Comparison of ENCODE assay signal across 18 cellular contexts in the genomic region with DNA sequence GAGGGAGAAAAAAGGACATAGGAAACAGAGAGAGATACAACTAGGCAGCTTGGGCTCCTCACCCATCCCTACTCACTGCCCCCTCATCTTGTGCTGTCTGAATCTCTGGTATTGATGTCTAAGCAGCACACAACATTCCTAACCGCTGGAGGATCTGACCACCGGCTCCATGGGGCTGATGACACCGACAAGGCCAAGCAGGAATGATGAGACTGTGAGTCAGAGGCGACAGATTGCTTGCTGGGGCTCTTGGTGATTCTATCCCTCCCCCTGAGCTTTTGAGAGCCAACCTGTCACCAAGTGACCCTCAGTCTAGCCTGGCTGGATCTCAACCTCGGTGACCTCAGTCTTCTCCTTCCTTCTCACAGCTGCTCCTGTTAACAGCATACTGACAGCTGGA. TPM values are rescaled to one million over a fixed set of nuclear protein-coding genes. Genes with fewer than 3 reads are reported as not detected.
DNase-seq lines count a peak whose midpoint lies in the region; ATAC-seq and TF ChIP-seq lines count a peak whose summit lies in the region.
"Had no signal": no experiment of that assay in that cellular context is flagged by ENCODE, and none has a peak within 500 bp of the region (broad histone marks: within the 10 kb centered on the region; RNA-seq: fewer than 3 reads in every experiment).

No MANE protein-coding gene starts in this region.

- H3K4me3 ChIP-seq in MG63 (no peak overlapping the region), cardiac fibroblast (replicated peaks in 1 of 2; ENCODE audit: low read depth in 2 of 2, low read length in 2 of 2) (no peak overlapping the region), mesendoderm (ENCODE audit: low read length) (no peak overlapping the region), colonic mucosa (no peak overlapping the region)

- no peak overlapping the region for H4K8ac ChIP-seq in mesendoderm (ENCODE audit: low read depth, low read length)

- H3K4ac ChIP-seq in mesendoderm (ENCODE audit: low read depth, low read length): no peak overlapping the region

- H3K4me1 ChIP-seq in mesendoderm (ENCODE audit: control insufficient read depth, low read depth, low read length): no peaks in the 10 kb centered on the region
- no peaks in the 10 kb centered on the region for H3K4me1 ChIP-seq in colonic mucosa

- H3K4me2 ChIP-seq in mesendoderm (ENCODE audit: low read length): no peak overlapping the region

- H3K36me3 ChIP-seq in MG63 (no peaks in the 10 kb centered on the region), mesendoderm (ENCODE audit: control insufficient read depth, insufficient read depth, low read length) (no peaks in the 10 kb centered on the region), colonic mucosa (no peaks in the 10 kb centered on the region)

- no peak overlapping the region for H3K56ac ChIP-seq in mesendoderm (ENCODE audit: low read length)

- H2BK5ac ChIP-seq in mesendoderm (ENCODE audit: low read length): no peak overlapping the region

- no CpG with 5 or more reads among the region's 5 CpGs for WGBS in mesendoderm (ENCODE audit: extremely low coverage, insufficient coverage, low lambda C conversion rate)

- peak; percentile 76 for DNase-seq in Daoy (ENCODE audit: low read depth)
- DNase-seq in MG63: peak; percentile 82
- peak; percentile 29 to 79 for DNase-seq in cardiac fibroblast (ENCODE audit: low read depth in 2 of 2)
- peak; percentile 88 for DNase-seq in mesendoderm
- no peak for DNase-seq in NCI-H345 (lab: John Stamatoyannopoulos, UW)
- no peak for DNase-seq in SIG-M5 treated with dmso at 0.1 percent for 504 hours (lab: John Stamatoyannopoulos, UW; ENCODE audit: unreplicated experiment)
- DNase-seq in colonic mucosa: no peak
- DNase-seq: CD4-positive, CD25-positive, alpha-beta regulatory T cell; erythroblast; GF-D8; KBM-7; NCI-H1694; NK-92 treated with Interleukin-12 subunit alpha and Interleukin-12 subunit beta, amount 100 ng/mL, for 24 hours; retina; stimulated activated CD4-positive, alpha-beta T cell treated with anti-CD3 and anti-CD28 coated beads, Interleukin-4, amount 100 ng/mL, for 4 hours; stimulated activated naive CD4-positive, alpha-beta T cell treated with Interleukin-2 at 50 U/mL for 16 hours had no signal

- H3K9me3 ChIP-seq in MG63: peaks cover 12% of the 10 kb centered on the region
- H3K9me3 ChIP-seq in colonic mucosa: no peaks in the 10 kb centered on the region

- TF ChIP-seq POLR2A in GM18505 (IDR thresholded peaks at IDR 0.05; ENCODE audit: borderline replicate concordance, extremely low read depth, insufficient read depth, insufficient read length): no peak

- H3K18ac ChIP-seq in mesendoderm (ENCODE audit: low read length): no peak overlapping the region

- intact Hi-C loops in colonic mucosa (cut with DNase I): no loop called here

- no peaks in the 10 kb centered on the region for H3K79me2 ChIP-seq in mesendoderm (ENCODE audit: control insufficient read depth, insufficient read depth, low read length)

- H2BK120ac ChIP-seq in mesendoderm (ENCODE audit: low read depth, low read length): no peak overlapping the region

- no peaks in the 10 kb centered on the region for H3K79me1 ChIP-seq in mesendoderm (ENCODE audit: low read length)

- H4K5ac ChIP-seq in mesendoderm (ENCODE audit: low read length): no peak overlapping the region

- no peak for ATAC-seq in GM18505 (IDR thresholded peaks at IDR 0.05; ENCODE audit: unreplicated experiment)

- H3K27me3 ChIP-seq in MG63: no peaks in the 10 kb centered on the region
- H3K27me3 ChIP-seq in mesendoderm (ENCODE audit: insufficient read depth, low read length, poor library complexity): no peaks in the 10 kb centered on the region
- no peaks in the 10 kb centered on the region for H3K27me3 ChIP-seq in colonic mucosa

- TF ChIP-seq CTCF in cardiac fibroblast (IDR thresholded peaks at IDR 0.05; ENCODE audit: low read depth, low read length) (no peak), colonic mucosa (IDR thresholded peaks at IDR 0.05) (no peak)

- no peak overlapping the region for H2BK15ac ChIP-seq in mesendoderm (replicated peaks; ENCODE audit: low read depth)

- H3K23ac ChIP-seq in mesendoderm (ENCODE audit: low read length): no peak overlapping the region

- H3K27ac ChIP-seq in mesendoderm (ENCODE audit: low read depth, low read length) (no peak overlapping the region), colonic mucosa (no peak overlapping the region)

- H3K9ac ChIP-seq in mesendoderm (ENCODE audit: low read length): no peak overlapping the region
- H3K9ac ChIP-seq in colonic mucosa (ENCODE audit: low read depth in 2 of 2, low read length in 2 of 2): no peak overlapping the region

- H2AK5ac ChIP-seq in mesendoderm (ENCODE audit: low read length): no peak overlapping the region

RNA-seq across cellular contexts. Expression of a gene that starts 13.8 kb away (rescaled TPM):
- total RNA-seq in Daoy (2014; rRNA removed; shearing (Covaris generic)): 0.17 and 0.33 TPM in 2 replicates
- total RNA-seq in MG63 (2014; rRNA removed; shearing (Covaris generic); ENCODE audit: low replicate concordance): not detected in 2 replicates
- 0.46 TPM for polyA plus RNA-seq in mesendoderm (2013, experiment 1 of 2)
- polyA plus RNA-seq in mesendoderm (2013, experiment 2 of 2): 0.52 TPM
- total RNA-seq in colonic mucosa: 1 to 10 TPM; 1.5 to 4.7 TPM
- total RNA-seq: CD4-positive, CD25-positive, alpha-beta regulatory T cell; T-helper 1 cell treated with Interleukin-12 subunit alpha and Interleukin-12 subunit beta and Interleukin-4 antibody, amounts not matched to agents 30 ng/mL and 1 ng/mL, for 36 hours had no signal
- polyA plus RNA-seq: CD4-positive, CD25-positive, alpha-beta regulatory T cell had no signal

Comparison
In these comparisons a context has a peak if more than half of its experiments do, and no peak if none do; other contexts are left out.
1. DNase-seq: peak in Daoy (single experiment), MG63 (single experiment), cardiac fibroblast (2 of 2) and mesendoderm (single experiment); none in NCI-H345 (single experiment), SIG-M5 treated with dmso at 0.1 percent for 504 hours (single experiment) and colonic mucosa (single experiment).